1 cellular context compared by ENCODE assay signal in the genomic region with DNA sequence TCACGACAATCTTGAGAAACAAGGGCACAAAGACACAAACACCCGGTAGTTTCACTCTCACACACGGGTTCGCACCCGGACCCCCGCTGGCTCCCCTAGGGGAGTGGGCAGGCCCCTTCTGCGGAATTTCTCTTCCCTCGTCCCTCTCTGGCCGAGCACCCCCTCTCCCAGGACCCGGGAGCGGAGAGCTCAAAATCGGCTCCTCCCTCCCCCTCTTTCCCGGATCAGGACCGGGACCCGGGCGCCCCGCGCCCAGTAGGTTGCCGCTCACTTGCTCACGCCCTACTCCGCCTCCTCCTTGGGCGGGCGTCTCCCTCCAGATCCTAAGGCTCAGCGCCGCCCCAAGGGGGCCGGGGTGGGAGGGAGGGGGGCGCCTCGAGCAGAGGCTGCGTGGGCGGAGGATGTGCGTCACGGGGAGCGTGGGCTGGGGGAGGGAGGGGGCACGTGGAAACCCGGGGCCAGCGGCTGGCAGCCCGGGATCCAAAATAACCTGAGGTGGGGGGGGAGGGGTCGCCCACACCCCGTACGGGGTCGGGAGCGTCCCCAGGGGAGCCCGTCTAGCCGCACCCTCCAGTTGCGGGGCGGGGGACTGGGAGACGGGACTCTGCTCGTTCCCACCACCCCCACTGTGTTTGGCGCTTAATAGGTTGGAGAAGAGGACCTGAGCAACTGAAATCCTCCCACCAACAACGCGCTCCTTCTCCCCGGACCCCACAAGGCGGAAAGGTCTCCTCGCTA.
TF ChIP-seq lines count a peak whose summit lies in the region.

No MANE protein-coding gene starts in this region.

TF ChIP-seq in endothelial cell of umbilical vein, 7 proteins besides CTCF, POLR2A, EP300 and RAD21:
- TF ChIP-seq FOS (IDR thresholded peaks at IDR 0.05; ENCODE audit: borderline replicate concordance, insufficient read depth, low read length) (no peak), EZH2 (IDR thresholded peaks at IDR 0.05; ENCODE audit: borderline replicate concordance, low read depth, low read length, severe bottlenecking) (no peak), POLR2AphosphoS5 (IDR thresholded peaks at IDR 0.05; ENCODE audit: insufficient read depth, low read depth, low read length) (no peak), GATA2 (IDR thresholded peaks at IDR 0.05; ENCODE audit: insufficient read depth, insufficient read length, low read depth, low read length) (no peak), MYC (IDR thresholded peaks at IDR 0.05; ENCODE audit: low read depth, low read length) (no peak), JUN (IDR thresholded peaks at IDR 0.05; ENCODE audit: borderline replicate concordance, insufficient read depth, insufficient read length, low read depth) (no peak)
- TF ChIP-seq, protein P1, sequence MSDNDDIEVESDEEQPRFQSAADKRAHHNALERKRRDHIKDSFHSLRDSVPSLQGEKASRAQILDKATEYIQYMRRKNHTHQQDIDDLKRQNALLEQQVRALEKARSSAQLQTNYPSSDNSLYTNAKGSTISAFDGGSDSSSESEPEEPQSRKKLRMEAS (IDR thresholded peaks at IDR 0.05; ENCODE audit: insufficient read depth, insufficient read length): no peak
